In the genomic region with DNA sequence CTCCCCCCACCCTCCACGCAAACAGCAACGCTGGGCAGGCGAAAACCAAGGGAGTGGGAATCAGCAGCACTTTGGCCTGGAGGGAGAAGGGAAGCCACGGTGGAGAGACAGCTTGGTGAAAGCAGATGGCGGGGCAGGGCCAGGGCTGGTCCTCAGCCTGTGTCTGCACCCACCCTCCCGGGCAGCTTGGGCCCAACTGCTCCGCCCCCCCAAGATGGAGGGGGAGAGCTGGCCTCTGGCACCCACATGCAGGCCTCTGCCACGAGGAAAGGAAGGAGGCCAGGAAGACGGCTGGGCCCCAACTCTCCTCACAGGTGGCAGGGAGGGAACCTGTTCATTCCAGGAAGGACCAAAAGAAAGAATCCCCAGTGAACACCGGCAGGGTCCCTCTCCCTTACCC, we compare ENCODE assay signal across 1 cellular context.
TF ChIP-seq lines count a peak whose summit lies in the region.

No MANE protein-coding gene starts in this region.

TF ChIP-seq in endothelial cell of umbilical vein, 7 proteins besides CTCF, POLR2A, EP300 and RAD21:
- TF ChIP-seq MYC (IDR thresholded peaks at IDR 0.05; ENCODE audit: low read depth, low read length) (no peak), POLR2AphosphoS5 (IDR thresholded peaks at IDR 0.05; ENCODE audit: insufficient read depth, low read depth, low read length) (no peak), GATA2 (IDR thresholded peaks at IDR 0.05; ENCODE audit: insufficient read depth, insufficient read length, low read depth, low read length) (no peak), JUN (IDR thresholded peaks at IDR 0.05; ENCODE audit: borderline replicate concordance, insufficient read depth, insufficient read length, low read depth) (no peak), EZH2 (IDR thresholded peaks at IDR 0.05; ENCODE audit: borderline replicate concordance, low read depth, low read length, severe bottlenecking) (no peak), MAX (IDR thresholded peaks at IDR 0.05; ENCODE audit: insufficient read depth, insufficient read length) (no peak), FOS (IDR thresholded peaks at IDR 0.05; ENCODE audit: borderline replicate concordance, insufficient read depth, low read length) (no peak)
